In the genomic region with DNA sequence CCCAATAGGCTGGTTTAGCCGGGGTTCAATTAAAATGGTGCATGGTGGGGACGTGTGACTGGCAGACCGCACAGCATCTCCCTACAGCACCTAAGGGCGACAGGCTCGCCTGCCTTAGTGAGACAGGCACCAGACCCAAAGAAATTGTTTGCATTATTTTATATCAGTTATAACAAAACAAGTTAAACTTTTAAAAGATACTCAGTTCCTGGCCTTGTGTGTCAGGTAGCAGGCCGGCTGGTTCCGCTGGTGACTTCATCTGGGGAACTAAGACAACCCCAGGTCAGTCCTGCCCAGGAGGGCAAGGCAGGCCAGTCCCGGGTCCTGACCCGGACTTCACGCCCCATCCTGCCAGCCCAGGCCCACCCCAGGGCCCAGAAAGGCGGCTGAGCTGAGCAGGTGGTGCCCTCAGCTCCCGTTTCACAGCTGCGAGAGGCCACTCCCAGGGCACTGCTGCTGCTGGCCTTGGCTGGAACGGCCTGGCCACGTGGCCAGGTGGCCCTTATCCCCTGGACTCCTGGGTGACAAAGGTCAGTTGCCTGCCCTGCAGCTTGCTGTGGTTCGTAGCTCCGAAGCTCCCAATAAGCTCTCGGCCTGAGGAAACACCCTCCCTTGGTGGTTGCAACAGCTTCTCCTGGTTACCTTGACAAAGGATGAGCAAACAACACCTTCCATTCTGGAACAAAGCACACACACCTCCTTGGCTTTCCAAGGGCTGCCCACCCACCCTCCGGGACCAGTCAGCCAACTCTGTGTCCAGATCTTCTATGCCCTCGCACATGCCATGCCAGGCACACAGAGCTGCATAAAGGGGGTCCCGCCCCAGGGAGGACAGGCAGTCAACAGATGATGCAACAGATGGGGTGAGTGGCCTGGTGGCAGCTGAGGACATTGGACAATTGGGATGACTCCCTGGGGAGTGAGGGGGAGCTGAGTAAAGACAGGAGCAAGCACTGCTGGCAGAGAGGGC, we compare ENCODE assay signal across 1 cellular context.
TF ChIP-seq lines count a peak whose summit lies in the region.

No MANE protein-coding gene starts in this region.

TF ChIP-seq in IMR-90, 13 proteins besides CTCF, POLR2A, EP300 and RAD21:
- TF ChIP-seq, protein P1, sequence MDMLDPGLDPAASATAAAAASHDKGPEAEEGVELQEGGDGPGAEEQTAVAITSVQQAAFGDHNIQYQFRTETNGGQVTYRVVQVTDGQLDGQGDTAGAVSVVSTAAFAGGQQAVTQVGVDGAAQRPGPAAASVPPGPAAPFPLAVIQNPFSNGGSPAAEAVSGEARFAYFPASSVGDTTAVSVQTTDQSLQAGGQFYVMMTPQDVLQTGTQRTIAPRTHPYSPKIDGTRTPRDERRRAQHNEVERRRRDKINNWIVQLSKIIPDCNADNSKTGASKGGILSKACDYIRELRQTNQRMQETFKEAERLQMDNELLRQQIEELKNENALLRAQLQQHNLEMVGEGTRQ (IDR thresholded peaks at IDR 0.05; ENCODE audit: low read depth, low read length), result no peak
- TF ChIP-seq CEBPB (IDR thresholded peaks at IDR 0.05; ENCODE audit: low read depth, low read length) (no peak), SMC3 (IDR thresholded peaks at IDR 0.05; ENCODE audit: low read depth, low read length) (no peak), RCOR1 (IDR thresholded peaks at IDR 0.05; ENCODE audit: insufficient replicate concordance, low read length) (no peak), MAFK (IDR thresholded peaks at IDR 0.05; ENCODE audit: low read depth, low read length) (no peak), MXI1 (IDR thresholded peaks at IDR 0.05; ENCODE audit: borderline replicate concordance, low read depth, low read length) (no peak), BHLHE40 (IDR thresholded peaks at IDR 0.05; ENCODE audit: low read depth, low read length) (no peak), CHD1 (IDR thresholded peaks at IDR 0.05; ENCODE audit: low read depth, low read length) (no peak), FOS (IDR thresholded peaks at IDR 0.05; ENCODE audit: low read depth, low read length) (no peak), NFE2L2 (IDR thresholded peaks at IDR 0.05; ENCODE audit: low read depth, low read length) (no peak), RFX5 (IDR thresholded peaks at IDR 0.05; ENCODE audit: low read depth, low read length) (no peak), MAZ (IDR thresholded peaks at IDR 0.05; ENCODE audit: borderline replicate concordance, low read depth, low read length) (no peak)
- TF ChIP-seq, protein P2, sequence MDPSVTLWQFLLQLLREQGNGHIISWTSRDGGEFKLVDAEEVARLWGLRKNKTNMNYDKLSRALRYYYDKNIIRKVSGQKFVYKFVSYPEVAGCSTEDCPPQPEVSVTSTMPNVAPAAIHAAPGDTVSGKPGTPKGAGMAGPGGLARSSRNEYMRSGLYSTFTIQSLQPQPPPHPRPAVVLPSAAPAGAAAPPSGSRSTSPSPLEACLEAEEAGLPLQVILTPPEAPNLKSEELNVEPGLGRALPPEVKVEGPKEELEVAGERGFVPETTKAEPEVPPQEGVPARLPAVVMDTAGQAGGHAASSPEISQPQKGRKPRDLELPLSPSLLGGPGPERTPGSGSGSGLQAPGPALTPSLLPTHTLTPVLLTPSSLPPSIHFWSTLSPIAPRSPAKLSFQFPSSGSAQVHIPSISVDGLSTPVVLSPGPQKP (IDR thresholded peaks at IDR 0.05; ENCODE audit: borderline replicate concordance, low read depth, low read length), result no peak
TF ChIP-seq in IMR-90: peak in this region for 0.
